23 cellular contexts compared by ENCODE assay signal in the genomic region with DNA sequence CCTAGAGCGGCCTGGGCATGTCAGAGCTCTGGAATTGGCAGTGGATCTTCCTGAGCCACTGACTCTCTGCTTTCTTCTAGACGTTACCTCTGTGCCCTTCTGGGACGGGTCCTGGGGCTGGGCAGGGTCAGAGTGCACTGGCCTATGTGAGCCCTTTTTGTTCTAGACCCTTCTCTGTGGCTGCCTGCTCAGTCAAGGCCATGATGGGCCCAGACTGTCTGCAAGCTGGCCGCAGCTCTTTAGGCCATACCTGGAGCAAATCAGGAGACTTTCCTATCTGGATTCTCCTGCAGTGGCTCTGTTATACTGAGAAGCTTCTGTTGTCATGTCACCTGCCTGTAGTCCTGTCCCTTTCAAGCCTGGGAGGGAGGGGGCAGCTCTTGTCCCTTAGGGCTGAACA.
"Had no signal": no experiment of that assay in that cellular context is flagged by ENCODE, and none has a peak within 500 bp of the region (broad histone marks: within the 10 kb centered on the region; RNA-seq: fewer than 3 reads in every experiment).

No MANE protein-coding gene starts in this region.

- H3K4me1 Mint-ChIP-seq: brain had no signal

- H3K4me3 Mint-ChIP-seq: activated naive CD4-positive, alpha-beta T cell treated with anti-CD3 and anti-CD28 coated beads for 36 hours; activated naive CD8-positive, alpha-beta T cell; activated T-cell treated with anti-CD3 and anti-CD28 coated beads, Interleukin-2, amount 50 U/mL, for 24 hours; activated T-helper 1 cell treated with anti-CD3 and anti-CD28 coated beads, Interleukin-12 subunit alpha, Interleukin-12 subunit beta, Interleukin-2, Interleukin-4 antibody, amounts not matched to agents 30 ng/mL and 10 ng/mL and 1 ng/mL, durations not matched to agents 14 hours and 24 hours and 36 hours; brain had no signal

- H3K36me3 Mint-ChIP-seq: activated naive CD8-positive, alpha-beta T cell had no signal

- H3K27me3 Mint-ChIP-seq: activated T-cell treated with anti-CD3 and anti-CD28 coated beads, Interleukin-2, amount 50 U/mL, for 24 hours; brain had no signal

- H3K9me3 Mint-ChIP-seq: activated naive CD4-positive, alpha-beta T cell treated with anti-CD3 and anti-CD28 coated beads for 36 hours; activated T-cell treated with anti-CD3 and anti-CD28 coated beads, Interleukin-2, amount 50 U/mL, for 24 hours; activated T-helper 1 cell treated with anti-CD3 and anti-CD28 coated beads, Interleukin-12 subunit alpha, Interleukin-12 subunit beta, Interleukin-2, Interleukin-4 antibody, amounts not matched to agents 30 ng/mL and 10 ng/mL and 1 ng/mL, durations not matched to agents 14 hours and 24 hours and 36 hours; brain had no signal

- DNase-seq: activated CD4-positive, alpha-beta T cell treated with anti-CD3 and anti-CD28 coated beads for 4 hours; activated CD4-positive, alpha-beta T cell treated with anti-CD3 and anti-CD28 coated beads, Interleukin-2, amount 50 U/mL, for 4 hours; activated gamma-delta T cell; activated naive CD4-positive, alpha-beta T cell treated with anti-CD3 and anti-CD28 coated beads for 36 hours; activated T-cell treated with anti-CD3 and anti-CD28 coated beads, Interleukin-2, amount 50 U/mL, for 24 hours; amygdala; MG63; MV-4-11; NCI-H1092 treated with DMSO at 0.1 percent for 48 hours; NCI-H1436; NCI-H187; NCI-H2081; NCI-H446; NCI-H524; Peyer's patch; SHP77; SW 1271 had no signal

- ATAC-seq: activated CD4-positive, CD25-positive, alpha-beta regulatory T cell treated with anti-CD3 and anti-CD28 coated beads, Interleukin-2, amount 50 U/mL, for 24 hours; SK-N-SH treated with all-trans-retinoic acid at 6 μM for 48 hours had no signal

- H3K9me3 ChIP-seq: MG63, Peyer's patch, SJSA1 had no signal

- H3K27ac Mint-ChIP-seq: activated naive CD4-positive, alpha-beta T cell treated with anti-CD3 and anti-CD28 coated beads for 36 hours; activated naive CD8-positive, alpha-beta T cell; activated T-cell treated with anti-CD3 and anti-CD28 coated beads, Interleukin-2, amount 50 U/mL, for 24 hours; activated T-helper 1 cell treated with anti-CD3 and anti-CD28 coated beads, Interleukin-12 subunit alpha, Interleukin-12 subunit beta, Interleukin-2, Interleukin-4 antibody, amounts not matched to agents 30 ng/mL and 10 ng/mL and 1 ng/mL, durations not matched to agents 14 hours and 24 hours and 36 hours; brain had no signal
